In genomic region chr9:97985058-97985861, GRCh38 we compare ENCODE assay signal across 1 cellular context.
TF ChIP-seq lines count a peak whose summit lies in the region.

No MANE protein-coding gene starts in this region.

TF ChIP-seq in HepG2, 621 proteins besides CTCF, POLR2A, EP300 and RAD21 (continued from another document and continues in another):
- TF ChIP-seq PRDM15 (CRISPR knock-in tag; IDR thresholded peaks at IDR 0.05): no peak
- no peak; the same call in 1 of the 2 replicates for TF ChIP-seq JDP2 (CRISPR knock-in tag; IDR thresholded peaks at IDR 0.05; ENCODE audit: borderline replicate concordance)
- no peak for TF ChIP-seq ZBTB33 (CRISPR knock-in tag; IDR thresholded peaks at IDR 0.05)
- TF ChIP-seq ZNF138 (CRISPR knock-in tag; IDR thresholded peaks at IDR 0.05; ENCODE audit: low read depth): no peak; the same call in 1 of the 2 replicates
- TF ChIP-seq HNF4A (CRISPR knock-in tag; IDR thresholded peaks at IDR 0.05): no peak
- no peak for TF ChIP-seq ZBTB44 (CRISPR knock-in tag; IDR thresholded peaks at IDR 0.05)
- peak; percentile 72 for TF ChIP-seq ZNF142 (CRISPR knock-in tag; IDR thresholded peaks at IDR 0.05)
- 0 out of 2 replicates have a peak, but pooled peaks have one; percentile 12 for TF ChIP-seq ZNF543 (CRISPR knock-in tag; IDR thresholded peaks at IDR 0.05)
- TF ChIP-seq ZNF747 (CRISPR knock-in tag; IDR thresholded peaks at IDR 0.05; ENCODE audit: borderline replicate concordance): no peak
- TF ChIP-seq GATAD2A (CRISPR knock-in tag; IDR thresholded peaks at IDR 0.05): no peak
- TF ChIP-seq ZNF670 (CRISPR knock-in tag; IDR thresholded peaks at IDR 0.05; ENCODE audit: borderline replicate concordance): 0 out of 2 replicates have a peak, but pooled peaks have one; percentile 25
- TF ChIP-seq FIP1L1 (IDR thresholded peaks at IDR 0.05; ENCODE audit: borderline replicate concordance, insufficient read depth, low read depth, low read length): no peak
- TF ChIP-seq ZNF382 (CRISPR knock-in tag; IDR thresholded peaks at IDR 0.05; ENCODE audit: borderline replicate concordance): no peak
- TF ChIP-seq BHLHE40 (IDR thresholded peaks at IDR 0.05; ENCODE audit: low read length): no peak
- no peak for TF ChIP-seq HNRNPK (IDR thresholded peaks at IDR 0.05; ENCODE audit: low read depth, low read length, poor library complexity, severe bottlenecking)
- TF ChIP-seq HES4 (CRISPR knock-in tag; IDR thresholded peaks at IDR 0.05; ENCODE audit: borderline replicate concordance): no peak
- peak; percentile 11; the same call in 1 of the 2 replicates for TF ChIP-seq NFAT5 (CRISPR knock-in tag; IDR thresholded peaks at IDR 0.05)
- no peak for TF ChIP-seq KLF11 (CRISPR knock-in tag; IDR thresholded peaks at IDR 0.05)
- TF ChIP-seq ZNF280B (CRISPR knock-in tag; IDR thresholded peaks at IDR 0.05; ENCODE audit: borderline replicate concordance): no peak
- TF ChIP-seq ZNF446 (CRISPR knock-in tag; IDR thresholded peaks at IDR 0.05): 0 out of 2 replicates have a peak, but pooled peaks have one; percentile 16
- no peak for TF ChIP-seq ZFYVE20 (CRISPR knock-in tag; IDR thresholded peaks at IDR 0.05; ENCODE audit: borderline replicate concordance, low read depth)
- TF ChIP-seq NCOA1 (CRISPR knock-in tag; IDR thresholded peaks at IDR 0.05): no peak
- peak; percentile 23 for TF ChIP-seq ZFX (CRISPR knock-in tag; IDR thresholded peaks at IDR 0.05; ENCODE audit: low read depth)
- no peak for TF ChIP-seq ZFP36 (IDR thresholded peaks at IDR 0.05; ENCODE audit: borderline replicate concordance, low read depth, low read length, partially characterized antibody)
- TF ChIP-seq CREBL2 (CRISPR knock-in tag; IDR thresholded peaks at IDR 0.05; ENCODE audit: borderline replicate concordance): no peak; the same call in 1 of the 2 replicates
- TF ChIP-seq SALL1 (CRISPR knock-in tag; IDR thresholded peaks at IDR 0.05): peak; percentile 12; the same call in 1 of the 2 replicates
- peak; percentile 45; the same call in 1 of the 2 replicates for TF ChIP-seq GABPB1 (CRISPR knock-in tag; IDR thresholded peaks at IDR 0.05)
- TF ChIP-seq ZNF746 (CRISPR knock-in tag; IDR thresholded peaks at IDR 0.05): no peak
- TF ChIP-seq SNRNP70 (IDR thresholded peaks at IDR 0.05; ENCODE audit: low read depth, low read length): no peak
- 0 out of 2 replicates have a peak, but pooled peaks have one; percentile 53 for TF ChIP-seq ZNF274 (CRISPR knock-in tag; IDR thresholded peaks at IDR 0.05)
- TF ChIP-seq ZNF430 (CRISPR knock-in tag; IDR thresholded peaks at IDR 0.05): peak; percentile 83
- TF ChIP-seq NR3C1 (CRISPR knock-in tag; IDR thresholded peaks at IDR 0.05): no peak
- TF ChIP-seq ZNF792 (CRISPR knock-in tag; IDR thresholded peaks at IDR 0.05): 0 out of 2 replicates have a peak, but pooled peaks have one; percentile 50
- TF ChIP-seq ZNF691 (CRISPR knock-in tag; IDR thresholded peaks at IDR 0.05; ENCODE audit: borderline replicate concordance, low read depth): no peak
